1 cellular context compared by ENCODE assay signal in genomic region chr1:15272009-15272781, GRCh38.
TF ChIP-seq lines count a peak whose summit lies in the region.

No MANE protein-coding gene starts in this region.

TF ChIP-seq in HepG2, 621 proteins besides CTCF, POLR2A, EP300 and RAD21 (continued from another document and continues in another):
- TF ChIP-seq ZNF335 (CRISPR knock-in tag; IDR thresholded peaks at IDR 0.05) (0 out of 2 replicates have a peak, but pooled peaks have one; percentile 19), HOXA3 (CRISPR knock-in tag; IDR thresholded peaks at IDR 0.05) (no peak; the same call in 1 of the 2 replicates), FIP1L1 (IDR thresholded peaks at IDR 0.05; ENCODE audit: borderline replicate concordance, insufficient read depth, low read depth, low read length) (no peak), TARDBP (CRISPR knock-in tag; IDR thresholded peaks at IDR 0.05) (peak; percentile 52; the same call in 1 of the 2 replicates), SP2 (CRISPR knock-in tag; IDR thresholded peaks at IDR 0.05) (no peak), KMT2A (CRISPR knock-in tag; IDR thresholded peaks at IDR 0.05) (peak; percentile 65; the same call in 1 of the 2 replicates), ZNF468 (CRISPR knock-in tag; IDR thresholded peaks at IDR 0.05) (no peak), MTF1 (CRISPR knock-in tag; IDR thresholded peaks at IDR 0.05) (no peak), CENPT (CRISPR knock-in tag; IDR thresholded peaks at IDR 0.05; ENCODE audit: low read depth) (no peak), SRY (CRISPR knock-in tag; IDR thresholded peaks at IDR 0.05) (no peak), ZSCAN22 (CRISPR knock-in tag; IDR thresholded peaks at IDR 0.05) (no peak), XRCC5 (optimal IDR thresholded peaks at IDR 0.05; ENCODE audit: low read length) (peak; percentile 88), ZNF282 (IDR thresholded peaks at IDR 0.05; ENCODE audit: partially characterized antibody) (no peak), ZNF33B (CRISPR knock-in tag; IDR thresholded peaks at IDR 0.05) (peak; percentile 70; the same call in 1 of the 2 replicates), ADNP (CRISPR knock-in tag; IDR thresholded peaks at IDR 0.05) (no peak), NBN (conservative IDR thresholded peaks at IDR 0.05) (no peak), ZNF451 (CRISPR knock-in tag; IDR thresholded peaks at IDR 0.05) (0 out of 2 replicates have a peak, but pooled peaks have one; percentile 63), SPEN (CRISPR knock-in tag; IDR thresholded peaks at IDR 0.05; ENCODE audit: low read depth) (peak; percentile 40; the same call in 1 of the 2 replicates), RXRB (CRISPR knock-in tag; IDR thresholded peaks at IDR 0.05; ENCODE audit: borderline replicate concordance) (peak; percentile 47; the same call in 1 of the 2 replicates), ZNF768 (CRISPR knock-in tag; IDR thresholded peaks at IDR 0.05) (peak; percentile 97), ZNF660 (CRISPR knock-in tag; IDR thresholded peaks at IDR 0.05; ENCODE audit: borderline replicate concordance, low read depth) (no peak), MTF2 (CRISPR knock-in tag; IDR thresholded peaks at IDR 0.05; ENCODE audit: borderline replicate concordance) (no peak), SMARCC2 (IDR thresholded peaks at IDR 0.05) (no peak), ZSCAN21 (CRISPR knock-in tag; IDR thresholded peaks at IDR 0.05; ENCODE audit: borderline replicate concordance) (peak; percentile 57; the same call in 1 of the 2 replicates), KLF9 (CRISPR knock-in tag; IDR thresholded peaks at IDR 0.05; ENCODE audit: low read depth) (no peak), MEIS1 (CRISPR knock-in tag; IDR thresholded peaks at IDR 0.05; ENCODE audit: borderline replicate concordance) (no peak), ZSCAN29 (CRISPR knock-in tag; conservative IDR thresholded peaks at IDR 0.05) (no peak), FOXO1 (CRISPR knock-in tag; IDR thresholded peaks at IDR 0.05) (peak; percentile 6; the same call in 1 of the 2 replicates), ZNF83 (CRISPR knock-in tag; IDR thresholded peaks at IDR 0.05; ENCODE audit: borderline replicate concordance) (no peak), RBM39 (IDR thresholded peaks at IDR 0.05; ENCODE audit: low read depth, low read length, poor library complexity, severe bottlenecking) (no peak), ZNF496 (CRISPR knock-in tag; IDR thresholded peaks at IDR 0.05; ENCODE audit: insufficient replicate concordance) (no peak), ZBTB38 (CRISPR knock-in tag; IDR thresholded peaks at IDR 0.05) (peak; percentile 29; the same call in 1 of the 2 replicates), MXD4 (CRISPR knock-in tag; IDR thresholded peaks at IDR 0.05) (no peak), ZNF235 (CRISPR knock-in tag; IDR thresholded peaks at IDR 0.05; ENCODE audit: borderline replicate concordance) (no peak), HNRNPLL (IDR thresholded peaks at IDR 0.05; ENCODE audit: low read depth, low read length, poor library complexity, severe bottlenecking) (no peak), ARID2 (CRISPR knock-in tag; IDR thresholded peaks at IDR 0.05; ENCODE audit: borderline replicate concordance) (no peak), IRX3 (CRISPR knock-in tag; IDR thresholded peaks at IDR 0.05; ENCODE audit: borderline replicate concordance, low read depth) (no peak), ZNF512B (CRISPR knock-in tag; IDR thresholded peaks at IDR 0.05; ENCODE audit: borderline replicate concordance) (0 out of 2 replicates have a peak, but pooled peaks have one; percentile 24), SNAPC2 (CRISPR knock-in tag; IDR thresholded peaks at IDR 0.05) (no peak), IKZF4 (CRISPR knock-in tag; IDR thresholded peaks at IDR 0.05; ENCODE audit: borderline replicate concordance, low read depth, not compliant biosample characterization) (no peak), ZNF276 (CRISPR knock-in tag; IDR thresholded peaks at IDR 0.05; ENCODE audit: low read depth) (no peak), CENPX (CRISPR knock-in tag; IDR thresholded peaks at IDR 0.05) (no peak), NFE2L2 (IDR thresholded peaks at IDR 0.05; ENCODE audit: low read length) (no peak; the same call in 1 of the 2 replicates), ZMYM2 (CRISPR knock-in tag; IDR thresholded peaks at IDR 0.05) (no peak), NFRKB (IDR thresholded peaks at IDR 0.05) (no peak), ZNF552 (CRISPR knock-in tag; IDR thresholded peaks at IDR 0.05; ENCODE audit: borderline replicate concordance) (no peak; the same call in 1 of the 2 replicates), ARHGAP35 (CRISPR knock-in tag; IDR thresholded peaks at IDR 0.05; ENCODE audit: borderline replicate concordance) (no peak), MIER3 (CRISPR knock-in tag; IDR thresholded peaks at IDR 0.05; ENCODE audit: borderline replicate concordance) (no peak), RBAK (CRISPR knock-in tag; IDR thresholded peaks at IDR 0.05) (no peak), GATAD2A (CRISPR knock-in tag; IDR thresholded peaks at IDR 0.05) (peak; percentile 60), JUNB (CRISPR knock-in tag; IDR thresholded peaks at IDR 0.05; ENCODE audit: borderline replicate concordance) (no peak)
- TF ChIP-seq, protein P1, sequence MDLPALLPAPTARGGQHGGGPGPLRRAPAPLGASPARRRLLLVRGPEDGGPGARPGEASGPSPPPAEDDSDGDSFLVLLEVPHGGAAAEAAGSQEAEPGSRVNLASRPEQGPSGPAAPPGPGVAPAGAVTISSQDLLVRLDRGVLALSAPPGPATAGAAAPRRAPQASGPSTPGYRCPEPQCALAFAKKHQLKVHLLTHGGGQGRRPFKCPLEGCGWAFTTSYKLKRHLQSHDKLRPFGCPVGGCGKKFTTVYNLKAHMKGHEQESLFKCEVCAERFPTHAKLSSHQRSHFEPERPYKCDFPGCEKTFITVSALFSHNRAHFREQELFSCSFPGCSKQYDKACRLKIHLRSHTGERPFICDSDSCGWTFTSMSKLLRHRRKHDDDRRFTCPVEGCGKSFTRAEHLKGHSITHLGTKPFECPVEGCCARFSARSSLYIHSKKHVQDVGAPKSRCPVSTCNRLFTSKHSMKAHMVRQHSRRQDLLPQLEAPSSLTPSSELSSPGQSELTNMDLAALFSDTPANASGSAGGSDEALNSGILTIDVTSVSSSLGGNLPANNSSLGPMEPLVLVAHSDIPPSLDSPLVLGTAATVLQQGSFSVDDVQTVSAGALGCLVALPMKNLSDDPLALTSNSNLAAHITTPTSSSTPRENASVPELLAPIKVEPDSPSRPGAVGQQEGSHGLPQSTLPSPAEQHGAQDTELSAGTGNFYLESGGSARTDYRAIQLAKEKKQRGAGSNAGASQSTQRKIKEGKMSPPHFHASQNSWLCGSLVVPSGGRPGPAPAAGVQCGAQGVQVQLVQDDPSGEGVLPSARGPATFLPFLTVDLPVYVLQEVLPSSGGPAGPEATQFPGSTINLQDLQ (CRISPR knock-in tag; IDR thresholded peaks at IDR 0.05) = no peak
- TF ChIP-seq, protein P2, sequence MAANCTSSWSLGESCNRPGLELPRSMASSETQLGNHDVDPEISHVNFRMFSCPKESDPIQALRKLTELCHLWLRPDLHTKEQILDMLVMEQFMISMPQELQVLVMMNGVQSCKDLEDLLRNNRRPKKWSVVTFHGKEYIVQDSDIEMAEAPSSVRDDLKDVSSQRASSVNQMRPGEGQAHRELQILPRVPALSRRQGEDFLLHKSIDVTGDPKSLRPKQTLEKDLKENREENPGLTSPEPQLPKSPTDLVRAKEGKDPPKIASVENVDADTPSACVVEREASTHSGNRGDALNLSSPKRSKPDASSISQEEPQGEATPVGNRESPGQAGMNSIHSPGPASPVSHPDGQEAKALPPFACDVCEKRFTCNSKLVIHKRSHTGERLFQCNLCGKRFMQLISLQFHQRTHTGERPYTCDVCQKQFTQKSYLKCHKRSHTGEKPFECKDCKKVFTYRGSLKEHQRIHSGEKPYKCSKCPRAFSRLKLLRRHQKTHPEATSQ (CRISPR knock-in tag; IDR thresholded peaks at IDR 0.05; ENCODE audit: borderline replicate concordance) = no peak
- TF ChIP-seq, protein P3, sequence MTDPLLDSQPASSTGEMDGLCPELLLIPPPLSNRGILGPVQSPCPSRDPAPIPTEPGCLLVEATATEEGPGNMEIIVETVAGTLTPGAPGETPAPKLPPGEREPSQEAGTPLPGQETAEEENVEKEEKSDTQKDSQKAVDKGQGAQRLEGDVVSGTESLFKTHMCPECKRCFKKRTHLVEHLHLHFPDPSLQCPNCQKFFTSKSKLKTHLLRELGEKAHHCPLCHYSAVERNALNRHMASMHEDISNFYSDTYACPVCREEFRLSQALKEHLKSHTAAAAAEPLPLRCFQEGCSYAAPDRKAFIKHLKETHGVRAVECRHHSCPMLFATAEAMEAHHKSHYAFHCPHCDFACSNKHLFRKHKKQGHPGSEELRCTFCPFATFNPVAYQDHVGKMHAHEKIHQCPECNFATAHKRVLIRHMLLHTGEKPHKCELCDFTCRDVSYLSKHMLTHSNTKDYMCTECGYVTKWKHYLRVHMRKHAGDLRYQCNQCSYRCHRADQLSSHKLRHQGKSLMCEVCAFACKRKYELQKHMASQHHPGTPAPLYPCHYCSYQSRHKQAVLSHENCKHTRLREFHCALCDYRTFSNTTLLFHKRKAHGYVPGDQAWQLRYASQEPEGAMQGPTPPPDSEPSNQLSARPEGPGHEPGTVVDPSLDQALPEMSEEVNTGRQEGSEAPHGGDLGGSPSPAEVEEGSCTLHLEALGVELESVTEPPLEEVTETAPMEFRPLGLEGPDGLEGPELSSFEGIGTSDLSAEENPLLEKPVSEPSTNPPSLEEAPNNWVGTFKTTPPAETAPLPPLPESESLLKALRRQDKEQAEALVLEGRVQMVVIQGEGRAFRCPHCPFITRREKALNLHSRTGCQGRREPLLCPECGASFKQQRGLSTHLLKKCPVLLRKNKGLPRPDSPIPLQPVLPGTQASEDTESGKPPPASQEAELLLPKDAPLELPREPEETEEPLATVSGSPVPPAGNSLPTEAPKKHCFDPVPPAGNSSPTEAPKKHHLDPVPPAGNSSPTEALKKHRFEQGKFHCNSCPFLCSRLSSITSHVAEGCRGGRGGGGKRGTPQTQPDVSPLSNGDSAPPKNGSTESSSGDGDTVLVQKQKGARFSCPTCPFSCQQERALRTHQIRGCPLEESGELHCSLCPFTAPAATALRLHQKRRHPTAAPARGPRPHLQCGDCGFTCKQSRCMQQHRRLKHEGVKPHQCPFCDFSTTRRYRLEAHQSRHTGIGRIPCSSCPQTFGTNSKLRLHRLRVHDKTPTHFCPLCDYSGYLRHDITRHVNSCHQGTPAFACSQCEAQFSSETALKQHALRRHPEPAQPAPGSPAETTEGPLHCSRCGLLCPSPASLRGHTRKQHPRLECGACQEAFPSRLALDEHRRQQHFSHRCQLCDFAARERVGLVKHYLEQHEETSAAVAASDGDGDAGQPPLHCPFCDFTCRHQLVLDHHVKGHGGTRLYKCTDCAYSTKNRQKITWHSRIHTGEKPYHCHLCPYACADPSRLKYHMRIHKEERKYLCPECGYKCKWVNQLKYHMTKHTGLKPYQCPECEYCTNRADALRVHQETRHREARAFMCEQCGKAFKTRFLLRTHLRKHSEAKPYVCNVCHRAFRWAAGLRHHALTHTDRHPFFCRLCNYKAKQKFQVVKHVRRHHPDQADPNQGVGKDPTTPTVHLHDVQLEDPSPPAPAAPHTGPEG (CRISPR knock-in tag; IDR thresholded peaks at IDR 0.05) = no peak
- TF ChIP-seq, protein P4, sequence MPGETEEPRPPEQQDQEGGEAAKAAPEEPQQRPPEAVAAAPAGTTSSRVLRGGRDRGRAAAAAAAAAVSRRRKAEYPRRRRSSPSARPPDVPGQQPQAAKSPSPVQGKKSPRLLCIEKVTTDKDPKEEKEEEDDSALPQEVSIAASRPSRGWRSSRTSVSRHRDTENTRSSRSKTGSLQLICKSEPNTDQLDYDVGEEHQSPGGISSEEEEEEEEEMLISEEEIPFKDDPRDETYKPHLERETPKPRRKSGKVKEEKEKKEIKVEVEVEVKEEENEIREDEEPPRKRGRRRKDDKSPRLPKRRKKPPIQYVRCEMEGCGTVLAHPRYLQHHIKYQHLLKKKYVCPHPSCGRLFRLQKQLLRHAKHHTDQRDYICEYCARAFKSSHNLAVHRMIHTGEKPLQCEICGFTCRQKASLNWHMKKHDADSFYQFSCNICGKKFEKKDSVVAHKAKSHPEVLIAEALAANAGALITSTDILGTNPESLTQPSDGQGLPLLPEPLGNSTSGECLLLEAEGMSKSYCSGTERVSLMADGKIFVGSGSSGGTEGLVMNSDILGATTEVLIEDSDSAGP (CRISPR knock-in tag; IDR thresholded peaks at IDR 0.05; ENCODE audit: borderline replicate concordance) = peak; percentile 62
